24 cellular contexts compared by ENCODE assay signal in the genomic region with DNA sequence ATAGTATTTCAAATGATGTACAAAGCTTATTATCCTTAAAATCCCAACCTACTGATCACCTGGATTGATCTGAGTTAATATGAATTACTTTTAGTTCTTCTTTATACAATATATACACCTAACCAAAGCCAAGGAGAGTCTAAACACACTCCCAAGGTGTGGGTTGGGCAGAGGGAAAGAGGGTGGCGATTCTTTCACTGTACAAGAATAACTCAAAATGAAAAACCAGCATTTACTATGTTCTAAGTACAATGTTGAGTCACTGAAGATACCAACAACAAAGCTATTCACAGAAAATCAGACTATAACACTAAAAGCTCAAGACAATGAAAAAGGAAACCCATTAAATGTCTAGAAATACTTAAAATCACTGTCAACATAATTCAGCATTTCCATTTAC. TPM values are rescaled to one million over a fixed set of nuclear protein-coding genes. Genes with fewer than 3 reads are reported as not detected.
DNase-seq lines count a peak whose midpoint lies in the region; ATAC-seq, FAIRE-seq and TF ChIP-seq lines count a peak whose summit lies in the region.
"Had no signal": no experiment of that assay in that cellular context is flagged by ENCODE, and none has a peak within 500 bp of the region (broad histone marks: within the 10 kb centered on the region; RNA-seq: fewer than 3 reads in every experiment).

No MANE protein-coding gene starts in this region.

- TF ChIP-seq POLR2A in GM12878 (IDR thresholded peaks at IDR 0.05; ENCODE audit: low read depth, low read length), result no peak

- BruUV-seq in GM12878 (replicated peaks; lab: Mats Ljungman, UMichigan), result no TSS peak

- TF ChIP-seq EP300 in GM12878 (IDR thresholded peaks at IDR 0.05; ENCODE audit: borderline replicate concordance in 1 of 2, control insufficient read depth in 1 of 2, low read depth in 2 of 2, low read length in 2 of 2), result no peak

- H4K20me1 ChIP-seq in GM12878 (ENCODE audit: control insufficient read depth, insufficient read depth), result no peaks in the 10 kb centered on the region

- no peaks in the 10 kb centered on the region for H3K27me3 Mint-ChIP-seq in activated CD4-positive, alpha-beta T cell treated with anti-CD3 and anti-CD28 coated beads for 36 hours
- no peaks in the 10 kb centered on the region for H3K27me3 Mint-ChIP-seq in osteocyte (ENCODE audit: unreplicated experiment)
- H3K27me3 Mint-ChIP-seq: B cell; CD4-positive, CD25-positive, alpha-beta regulatory T cell had no signal

- no peaks in the 10 kb centered on the region for H3K9me3 ChIP-seq in HEK293 (ENCODE audit: control insufficient read depth, insufficient read depth, low read depth, low read length)
- H3K9me3 ChIP-seq in GM12878 (replicated peaks; ENCODE audit: control insufficient read depth, insufficient read depth, low read length), result no peaks in the 10 kb centered on the region; the same call in none of the 3 replicates
- no peaks in the 10 kb centered on the region for H3K9me3 ChIP-seq in WERI-Rb-1 (ENCODE audit: severe bottlenecking)
- H3K9me3 ChIP-seq: Caco-2, HAP-1 had no signal

- H3K36me3 Mint-ChIP-seq in activated CD4-positive, alpha-beta T cell treated with anti-CD3 and anti-CD28 coated beads for 36 hours (ENCODE audit: low read depth), result peaks cover 35% of the 10 kb centered on the region
- peaks cover 8% of the 10 kb centered on the region for H3K36me3 Mint-ChIP-seq in osteocyte (ENCODE audit: unreplicated experiment)

- POLR2A ChIA-PET in activated CD4-positive, alpha-beta T cell treated with anti-CD3 and anti-CD28 coated beads for 36 hours (lab: Charles Lee), result no interaction called here
- POLR2A ChIA-PET in HEK293 (lab: Yijun Ruan, JAX), result interaction anchor here (1.4 kb wide), 1 partner anchor 11 kb away, joined by 4 read pairs; no protein-coding TSS in a partner anchor
- POLR2A ChIA-PET in GM12878 (lab: Charles Lee), result interaction anchor here (0.7 to 1.8 kb wide), 2 partner anchors 14 to 62 kb away, joined by 4 read pairs; no protein-coding TSS in a partner anchor

- SMC1A ChIA-PET in GM12878 (lab: Charles Lee; ENCODE audit: uncharacterized antibody, unreplicated experiment), result interaction anchor here (1.0 to 2.3 kb wide), 5 partner anchors 12 to 91 kb away, joined by 3 to 9 read pairs (median 5); no protein-coding TSS in a partner anchor

- H3K27ac ChIP-seq in HEK293 (ENCODE audit: extremely low read depth, low read depth, low read length), result no peak overlapping the region
- H3K27ac ChIP-seq in GM12878 (ENCODE audit: control insufficient read depth, insufficient read depth), result no peak overlapping the region
- H3K27ac ChIP-seq in WERI-Rb-1, result no peak overlapping the region
- H3K27ac ChIP-seq: 22Rv1, BLaER1, C4-2B had no signal

- DNase-seq in activated CD4-positive, alpha-beta T cell treated with anti-CD3 and anti-CD28 coated beads for 36 hours, result peak; percentile 21
- DNase-seq in activated CD4-positive, alpha-beta T cell treated with anti-CD3 and anti-CD28 coated beads, Interleukin-2, amount 50 U/mL, for 4 hours, result no peak
- DNase-seq in GM12878 (ENCODE audit: low read depth, low spot score) (no peak), osteocyte (ENCODE audit: extremely low spot score, unreplicated experiment) (no peak), WERI-Rb-1 (no peak), NOMO-1 treated with DMSO at 0.1 percent for 48 hours (lab: John Stamatoyannopoulos, UW; ENCODE audit: unreplicated experiment) (no peak)
- DNase-seq: Caco-2; CD4-positive, CD25-positive, alpha-beta regulatory T cell; CD8-positive, alpha-beta T cell; DMS153; DMS79; EL; GDM1; GOT3 had no signal

- no peaks in the 10 kb centered on the region for H3K27me3 ChIP-seq in GM12878 (replicated peaks in 1 of 2; ENCODE audit: control insufficient read depth in 2 of 2, insufficient read depth in 2 of 2, low read length in 1 of 2)
- H3K27me3 ChIP-seq in WERI-Rb-1 (ENCODE audit: insufficient read depth, low read depth, severe bottlenecking), result no peaks in the 10 kb centered on the region
- H3K27me3 ChIP-seq: BLaER1 had no signal

- peaks cover 42% of the 10 kb centered on the region for H3K4me1 Mint-ChIP-seq in activated CD4-positive, alpha-beta T cell treated with anti-CD3 and anti-CD28 coated beads for 36 hours
- H3K4me1 Mint-ChIP-seq in osteocyte (ENCODE audit: unreplicated experiment), result peaks cover 32% of the 10 kb centered on the region

- H3K79me2 ChIP-seq in GM12878 (ENCODE audit: control insufficient read depth, insufficient read depth, low read length), result peaks cover 52% of the 10 kb centered on the region

- no peak overlapping the region for H3K9ac ChIP-seq in GM12878 (ENCODE audit: control insufficient read depth, insufficient read depth, low read length)
- H3K9ac ChIP-seq: BLaER1 had no signal

- H3K9me3 Mint-ChIP-seq in activated CD4-positive, alpha-beta T cell treated with anti-CD3 and anti-CD28 coated beads for 36 hours (ENCODE audit: low read depth), result peaks cover 3% of the 10 kb centered on the region
- H3K9me3 Mint-ChIP-seq in osteocyte (ENCODE audit: unreplicated experiment), result peaks cover 10% of the 10 kb centered on the region

- TF ChIP-seq CTCF in HEK293 (tag by site-specific recombination; IDR thresholded peaks at IDR 0.05) (no peak), GM12878 (IDR thresholded peaks at IDR 0.05 in 2 of 3, conservative IDR thresholded peaks at IDR 0.05 in 1 of 3; ENCODE audit: control insufficient read depth in 2 of 3, extremely low read depth in 1 of 3, insufficient read depth in 1 of 3, low read depth in 3 of 3, low read length in 3 of 3) (no peak), osteocyte (IDR thresholded peaks at IDR 0.05) (no peak), WERI-Rb-1 (IDR thresholded peaks at IDR 0.05; ENCODE audit: low read depth, low read length) (no peak)

- no peak for FAIRE-seq in GM12878 (lab: Jason Lieb, UNC)
- FAIRE-seq: GM12891, GM18507, H54 had no signal

- 0% methylated on average over 1 of the region's 1 CpG for WGBS in GM12878 (ENCODE audit: insufficient coverage, insufficient replicate concordance, low lambda C conversion rate, missing lambda C conversion rate)

- no peak overlapping the region for H3K27ac Mint-ChIP-seq in activated CD4-positive, alpha-beta T cell treated with anti-CD3 and anti-CD28 coated beads for 36 hours
- H3K27ac Mint-ChIP-seq in osteocyte (ENCODE audit: unreplicated experiment), result peak overlapping the region; percentile 19
- H3K27ac Mint-ChIP-seq: B cell; CD4-positive, CD25-positive, alpha-beta regulatory T cell; CD8-positive, alpha-beta T cell had no signal

- no peak overlapping the region for H3K4me2 ChIP-seq in GM12878 (ENCODE audit: control insufficient read depth, insufficient read depth)
- H3K4me2 ChIP-seq: BLaER1 had no signal

- no peak overlapping the region for H2AFZ ChIP-seq in GM12878 (ENCODE audit: control insufficient read depth, low read depth, low read length)

- intact Hi-C loops in activated CD4-positive, alpha-beta T cell treated with anti-CD3 and anti-CD28 coated beads for 36 hours (cut with DNase I, micrococcal nuclease), result no loop called here
- intact Hi-C loops in GM12878 (cut with micrococcal nuclease; ENCODE audit: unreplicated experiment), result no loop called here

- H3K4me1 ChIP-seq in HEK293 (ENCODE audit: control insufficient read depth, insufficient read depth, low read length) (no peaks in the 10 kb centered on the region), GM12878 (ENCODE audit: control insufficient read depth, insufficient read depth, low read length) (no peaks in the 10 kb centered on the region)
- H3K4me1 ChIP-seq: BLaER1, Caco-2, HAP-1 had no signal

- RAD21 ChIA-PET in GM12878 (lab: Charles Lee; ENCODE audit: unreplicated experiment), result interaction anchor here (1.5 kb wide), 1 partner anchor 41 kb away, joined by 4 read pairs; no protein-coding TSS in a partner anchor

- peaks cover 0 to 5% of the 10 kb centered on the region in 2 experiments; a peak in 1 of 3 replicates for H3K36me3 ChIP-seq in HEK293 (ENCODE audit: control insufficient read depth in 2 of 2, insufficient read depth in 1 of 2, low read length in 2 of 2)
- peaks cover 0 to 5% of the 10 kb centered on the region in 2 experiments; a peak in 2 of 4 replicates for H3K36me3 ChIP-seq in GM12878 (ENCODE audit: control insufficient read depth in 2 of 2, insufficient read depth in 2 of 2, low read length in 1 of 2)
- H3K36me3 ChIP-seq in WERI-Rb-1, result peaks cover 14% of the 10 kb centered on the region

- no peak overlapping the region for H3K4me3 Mint-ChIP-seq in activated CD4-positive, alpha-beta T cell treated with anti-CD3 and anti-CD28 coated beads for 36 hours
- no peak overlapping the region for H3K4me3 Mint-ChIP-seq in osteocyte (ENCODE audit: unreplicated experiment)
- H3K4me3 Mint-ChIP-seq: B cell; CD4-positive, CD25-positive, alpha-beta regulatory T cell; CD8-positive, alpha-beta T cell had no signal

- CTCF ChIA-PET in activated CD4-positive, alpha-beta T cell treated with anti-CD3 and anti-CD28 coated beads for 36 hours (lab: Charles Lee), result interaction anchor here (0.6 to 2.3 kb wide), 6 partner anchors 9 to 1313 kb away, joined by 3 to 8 read pairs (median 4); no protein-coding TSS in a partner anchor
- CTCF ChIA-PET in HEK293 (lab: Yijun Ruan, JAX) (no interaction called here), GM12878 (lab: Yijun Ruan, JAX) (interaction anchor here (1.3 to 3.2 kb wide), 4 partner anchors 11 to 84 kb away, joined by 3 to 11 read pairs (median 6); no protein-coding TSS in a partner anchor)

- in situ Hi-C loops in GM12878 (cut with MboI), result no loop called here

- ATAC-seq in activated CD4-positive, alpha-beta T cell treated with anti-CD3 and anti-CD28 coated beads for 36 hours, result peak; percentile 82
- ATAC-seq in GM12878 (peak; percentile 52), GM19455 (IDR thresholded peaks at IDR 0.05; ENCODE audit: unreplicated experiment) (no peak)
- ATAC-seq: CD8-positive, alpha-beta T cell had no signal

- H3K4me3 ChIP-seq in HEK293 (ENCODE audit: low read depth, low read length), result no peak overlapping the region
- no peak overlapping the region for H3K4me3 ChIP-seq in GM12878
- H3K4me3 ChIP-seq in WERI-Rb-1 (ENCODE audit: low read depth, low read length), result no peak overlapping the region
- H3K4me3 ChIP-seq: BLaER1, HAP-1 had no signal

- no peak for TF ChIP-seq RAD21 in GM12878 (IDR thresholded peaks at IDR 0.05; ENCODE audit: insufficient read depth, low read depth, low read length)

RNA-seq across cellular contexts. Expression of a gene that starts 46.6 kb away (rescaled TPM):
- total RNA-seq in activated CD4-positive, alpha-beta T cell treated with anti-CD3 and anti-CD28 coated beads for 36 hours, result 10 to 100 TPM; 58.4 to 63.7 TPM
- 109 and 113 TPM in 2 replicates for total RNA-seq in GM12878 (2013; cell fraction: nucleolus; rRNA removed)
- total RNA-seq in GM12878 (2014; rRNA removed) (30.8 and 31.0 TPM in 2 replicates), GM12878 (2014; rRNA removed; fragmentation: Illumina TruSeq; extraction: Trizol) (33.7 and 35.5 TPM in 2 replicates), GM12878 (2021) (45.1 and 46.5 TPM in 2 replicates), osteocyte (68.5 and 76.0 TPM in 2 replicates)
- polyA plus RNA-seq in GM12878 (2011; ENCODE audit: low read depth), result 17.9 TPM
- polyA plus RNA-seq in GM12878 (2011; rRNA removed) (36.3 and 43.1 TPM in 2 replicates), GM12878 (2014; fragmentation: Illumina TruSeq; extraction: Trizol) (40.2 and 45.8 TPM in 2 replicates), GM12878 (2014; fragmentation: Nextera tagmentation; extraction: Ambion mirVana) (10 to 100 TPM; 11.7 to 18.5 TPM), GM12878 (2014; rRNA removed) (27.6 and 35.8 TPM in 2 replicates), GM12878 (2016; fragmentation: Nextera tagmentation; extraction: Ambion mirVana) (10 to 100 TPM; 30.2 to 31.5 TPM)
- polyA plus RNA-seq in GM12878 (2011; cell fraction: cytosol; rRNA removed), result 32.5 and 35.8 TPM in 2 replicates
- polyA plus RNA-seq in GM12878 (2011; cell fraction: nucleus; rRNA removed), result 40.3 and 47.5 TPM in 2 replicates
- 18.0 and 24.7 TPM in 2 replicates for polyA plus RNA-seq in GM12878 (2012)
- 95.5 and 143 TPM in 2 replicates for polyA minus RNA-seq in GM12878 (2011; rRNA and poly(A)+ RNA removed)
- 32.6 and 42.5 TPM in 2 replicates for polyA minus RNA-seq in GM12878 (2011; cell fraction: cytosol; rRNA and poly(A)+ RNA removed)
- 43.5 and 68.0 TPM in 2 replicates for polyA minus RNA-seq in GM12878 (2011; cell fraction: nucleus; rRNA and poly(A)+ RNA removed)
